In the genomic region with DNA sequence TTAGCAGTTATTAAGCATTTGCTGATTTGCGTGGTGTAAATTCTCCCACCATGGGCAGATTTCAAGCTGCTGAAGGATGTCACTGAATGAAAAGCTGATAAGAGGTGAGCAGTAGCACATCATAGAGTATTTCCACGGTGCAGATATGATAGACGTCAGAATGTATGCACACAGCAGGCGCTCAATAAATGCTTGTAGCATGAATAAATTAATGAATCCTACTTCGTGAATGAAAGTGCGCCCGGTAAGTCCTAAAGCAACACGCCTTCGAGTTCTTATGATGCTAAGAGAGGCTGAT, we compare ENCODE assay signal across 8 cellular contexts. TPM values are rescaled to one million over a fixed set of nuclear protein-coding genes. Genes with fewer than 3 reads are reported as not detected.
A peak's percentile ranks its signal among the peaks of the same experiment; 100 is the strongest.
DNase-seq lines count a peak whose midpoint lies in the region; ATAC-seq and TF ChIP-seq lines count a peak whose summit lies in the region.

No MANE protein-coding gene starts in this region.

- no peaks in the 10 kb centered on the region for H3K9me3 ChIP-seq in PC-9 (ENCODE audit: insufficient read depth, low read depth)
- H3K9me3 ChIP-seq in esophagus muscularis mucosa, result no peaks in the 10 kb centered on the region

- POLR2A ChIA-PET in PC-9 (lab: Charles Lee; ENCODE audit: unreplicated experiment), result interaction anchor here (0.6 to 0.7 kb wide), 4 partner anchors 15 to 542 kb away, joined by 3 to 9 read pairs (median 6); no protein-coding TSS in a partner anchor

- no peak for ATAC-seq in HG03139 (IDR thresholded peaks at IDR 0.05; ENCODE audit: unreplicated experiment)

- no peaks in the 10 kb centered on the region for H3K27me3 ChIP-seq in PC-9 (ENCODE audit: insufficient read depth, low read depth)
- H3K27me3 ChIP-seq in esophagus muscularis mucosa, result peaks cover 0 to 4% (median 0%) of the 10 kb centered on the region in 4 donors

- no peak for TF ChIP-seq EP300 in esophagus muscularis mucosa (IDR thresholded peaks at IDR 0.05)

- H3K27ac ChIP-seq in PC-9 (no peak overlapping the region), esophagus muscularis mucosa (replicated peaks in 1 of 4) (peak overlapping the region; percentile 30 to 68 (median 58))

- BruUV-seq in PC-9 (replicated peaks; lab: Mats Ljungman, UMichigan), result no TSS peak

- H3K4me2 ChIP-seq in PC-9, result peak overlapping the region; percentile 79

- peaks cover 6% of the 10 kb centered on the region; the same call in 1 of the 2 replicates for H3K4me1 ChIP-seq in PC-9 (replicated peaks; ENCODE audit: insufficient read depth)
- peaks cover 26 to 38% (median 35%) of the 10 kb centered on the region in 4 donors for H3K4me1 ChIP-seq in esophagus muscularis mucosa

- no peak overlapping the region for H2AFZ ChIP-seq in PC-9

- TF ChIP-seq CTCF in GM12865 (IDR thresholded peaks at IDR 0.05; ENCODE audit: insufficient read depth, low read depth, low read length, missing control alignments), result no peak
- no peak; the same call in 1 of the 2 replicates for TF ChIP-seq CTCF in PC-9 (conservative IDR thresholded peaks at IDR 0.05)
- peak in 1 of 3 experiments; percentile 14 for TF ChIP-seq CTCF in esophagus muscularis mucosa (IDR thresholded peaks at IDR 0.05)
- no peak for TF ChIP-seq CTCF in retinal pigment epithelial cell (conservative IDR thresholded peaks at IDR 0.05; ENCODE audit: low read depth, low read length)

- peaks cover 22% of the 10 kb centered on the region for H3K79me2 ChIP-seq in PC-9 (ENCODE audit: low read depth)

- intact Hi-C loops in PC-9 (cut with micrococcal nuclease; ENCODE audit: unreplicated experiment), result loop anchor here (5.0 kb wide), 1 partner anchor 535 kb away; a partner anchor contains a TSS
- intact Hi-C loops in esophagus muscularis mucosa (cut with DNase I), result no loop called here

- H3K4me3 ChIP-seq in GM12865 (ENCODE audit: low read depth, low read length) (peak overlapping the region; percentile 43), PC-9 (peak overlapping the region; percentile 22; the same call in 1 of the 2 replicates), esophagus muscularis mucosa (peak overlapping the region; percentile 67 to 91 (median 81)), retinal pigment epithelial cell (ENCODE audit: low read length) (peak overlapping the region; percentile 2)

- DNase-seq in GM12865 (ENCODE audit: low read depth), result no peak
- DNase-seq in PC-9, result no peak
- no peak for DNase-seq in esophagus muscularis mucosa (ENCODE audit: extremely low spot score)
- DNase-seq in retinal pigment epithelial cell (ENCODE audit: low read depth), result no peak
- DNase-seq in NCI-H510A (lab: John Stamatoyannopoulos, UW), result no peak
- DNase-seq in AG20443 (ENCODE audit: low spot score), result no peak
- DNase-seq in AML-193 (lab: John Stamatoyannopoulos, UW), result no peak

- CTCF ChIA-PET in PC-9 (lab: Charles Lee), result interaction anchor here (0.5 to 0.6 kb wide), 2 partner anchors 9 to 885 kb away, joined by 4 to 7 read pairs; no protein-coding TSS in a partner anchor

- peaks cover 5% of the 10 kb centered on the region; the same call in 1 of the 2 replicates for H3F3A ChIP-seq in PC-9 (ENCODE audit: insufficient read depth, low read depth)

- H3K9me2 ChIP-seq in PC-9 (ENCODE audit: insufficient read depth), result no peaks in the 10 kb centered on the region

- H4K20me1 ChIP-seq in PC-9 (ENCODE audit: insufficient read depth), result no peaks in the 10 kb centered on the region

- 14% methylated on average over 9 of the region's 9 CpGs for whole genome bisulfite sequencing in esophagus muscularis mucosa

- H3K36me3 ChIP-seq in PC-9 (ENCODE audit: low read depth), result no peaks in the 10 kb centered on the region
- H3K36me3 ChIP-seq in esophagus muscularis mucosa, result peaks cover 0 to 7% (median 0%) of the 10 kb centered on the region in 4 donors

- TF ChIP-seq POLR2A in esophagus muscularis mucosa (IDR thresholded peaks at IDR 0.05; ENCODE audit: low read depth), result no peak

RNA-seq across cellular contexts. Expression of a gene that starts 0.5 kb away (rescaled TPM):
- total RNA-seq in PC-9 (2021), result 11.2 and 12.1 TPM in 2 replicates
- total RNA-seq in esophagus muscularis mucosa, result 10 to 100 TPM; 10.4 to 15.9 (median 14.0) TPM

RNA-seq across cellular contexts. Expression of a gene that starts 10.1 kb away (rescaled TPM):
- 34.6 and 37.4 TPM in 2 replicates for total RNA-seq in PC-9 (2021)
- 10 to 100 TPM; 33.6 to 51.1 (median 41.0) TPM for total RNA-seq in esophagus muscularis mucosa

Comparison
In these comparisons a context has a peak if more than half of its experiments do, and no peak if none do; other contexts are left out.
1. H3K4me3 ChIP-seq: peak in every context shown above with its lines; median percentile 81 in esophagus muscularis mucosa; 43 in GM12865; 22 in PC-9; 2 in retinal pigment epithelial cell.